Comparison of ENCODE assay signal across 9 cellular contexts in genomic region chr2:113283704-113284284, GRCh38. TPM values are rescaled to one million over a fixed set of nuclear protein-coding genes. Genes with fewer than 3 reads are reported as not detected.
DNase-seq lines count a peak whose midpoint lies in the region; ATAC-seq lines count a peak whose summit lies in the region.
"Had no signal": no experiment of that assay in that cellular context is flagged by ENCODE, and none has a peak within 500 bp of the region (broad histone marks: within the 10 kb centered on the region; RNA-seq: fewer than 3 reads in every experiment).

No MANE protein-coding gene starts in this region.

- peak; percentile 96 for DNase-seq in EL
- peak; percentile 93 for DNase-seq in T1000 (lab: John Stamatoyannopoulos, UW)
- DNase-seq in Right ventricle myocardium superior = peak; percentile 68
- DNase-seq in renal cortical epithelial cell (ENCODE audit: low read depth) = peak; percentile 96
- no peak for DNase-seq in SIG-M5 (lab: John Stamatoyannopoulos, UW)
- DNase-seq in cortex of kidney (lab: John Stamatoyannopoulos, UW) = no peak
- no peak for DNase-seq in T-helper 1 cell
- DNase-seq: KG1 had no signal

- intact Hi-C loops in Right ventricle myocardium superior (cut with DNase I) = no loop called here

- peak; percentile 88 for ATAC-seq in Right ventricle myocardium superior (ENCODE audit: poor library complexity)
- no peak for ATAC-seq in GM21529 (IDR thresholded peaks at IDR 0.05; ENCODE audit: unreplicated experiment)

RNA-seq across cellular contexts. Expression of gene PAX8, which starts 5.1 kb away (rescaled TPM):
- 0.35 TPM for total RNA-seq in Right ventricle myocardium superior
- 86.5 and 273 TPM in 2 replicates for total RNA-seq in renal cortical epithelial cell

Comparison
In these comparisons a context has a peak if more than half of its experiments do, and no peak if none do; other contexts are left out.
1. DNase-seq: peak in EL (single experiment), T1000 (single experiment), Right ventricle myocardium superior (single experiment) and renal cortical epithelial cell (single experiment); none in SIG-M5 (single experiment), cortex of kidney (single experiment) and T-helper 1 cell (0 of 5).
2. RNA of gene PAX8, which starts 5.1 kb away (total RNA-seq): 86.5 to 273 TPM in renal cortical epithelial cell; 0.35 TPM in Right ventricle myocardium superior (single experiment); every median in the first group is over 10 times any median in the second.